Comparison of ENCODE assay signal across 8 cellular contexts in genomic region chr19:52171321-52172169, GRCh38. TPM values are rescaled to one million over a fixed set of nuclear protein-coding genes. Genes with fewer than 3 reads are reported as not detected.
DNase-seq lines count a peak whose midpoint lies in the region; ATAC-seq, FAIRE-seq and TF ChIP-seq lines count a peak whose summit lies in the region.

Gene ZNF836, minus strand, starts transcription at chr19:52171621. Its CDS starts 3,549 bp downstream, at chr19:52168072.

- ATAC-seq in A549 (peak; percentile 86 to 93), GM19023 (IDR thresholded peaks at IDR 0.05; ENCODE audit: unreplicated experiment) (peak; percentile 72)

- no peaks in the 10 kb centered on the region for H3F3A ChIP-seq in OCI-LY1 (ENCODE audit: insufficient read depth, low read length)

- TF ChIP-seq EP300 in A549 (IDR thresholded peaks at IDR 0.05): no peak

- POLR2A ChIA-PET in A549 (lab: Yijun Ruan, JAX): no interaction called here

- H3K4me3 ChIP-seq in A549: peak within 1 kb of the TSS; percentile 58
- H3K4me3 ChIP-seq in OCI-LY1 (ENCODE audit: low read depth, low read length, poor library complexity, severe bottlenecking): peak within 1 kb of the TSS; percentile 91
- peak within 1 kb of the TSS; percentile 98 for H3K4me3 ChIP-seq in epithelial cell of esophagus (ENCODE audit: low read length)
- H3K4me3 ChIP-seq in mononuclear cell (ENCODE audit: low read length): peak within 1 kb of the TSS; percentile 73

- H3K9me3 ChIP-seq in A549 (peaks cover 78% of the 10 kb centered on the region), OCI-LY1 (ENCODE audit: low read length) (no peaks in the 10 kb centered on the region), mononuclear cell (ENCODE audit: low read depth, low read length) (no peaks in the 10 kb centered on the region)

- 17% methylated on average over 32 of the region's 37 CpGs for WGBS in A549 (ENCODE audit: missing lambda C conversion rate)

- TF ChIP-seq RAD21 in A549 (conservative IDR thresholded peaks at IDR 0.05 in 1 of 2, IDR thresholded peaks at IDR 0.05 in 1 of 2): no peak

- peak within 1 kb of the TSS; percentile 89 for H2AFZ ChIP-seq in OCI-LY1 (ENCODE audit: low read length)

- TF ChIP-seq CTCF in A549 (IDR thresholded peaks at IDR 0.05) (no peak), OCI-LY1 (IDR thresholded peaks at IDR 0.05; ENCODE audit: low read length) (no peak), epithelial cell of esophagus (IDR thresholded peaks at IDR 0.05; ENCODE audit: insufficient read depth, low read depth, low read length, missing control alignments) (no peak)

- H3K9ac ChIP-seq in OCI-LY1 (ENCODE audit: low read length): peak within 1 kb of the TSS; percentile 92

- H3K4me1 ChIP-seq in A549: no peaks in the 10 kb centered on the region
- H3K4me1 ChIP-seq in OCI-LY1 (ENCODE audit: insufficient read depth, low read length, severe bottlenecking): peaks cover 17% of the 10 kb centered on the region
- peaks cover 24% of the 10 kb centered on the region for H3K4me1 ChIP-seq in mononuclear cell (ENCODE audit: insufficient read depth, low read length)

- H4K20me1 ChIP-seq in OCI-LY1 (ENCODE audit: insufficient read depth, low read length): no peaks in the 10 kb centered on the region

- FAIRE-seq in A549 (lab: Jason Lieb, UNC): no peak

- CTCF ChIA-PET in A549 (lab: Yijun Ruan, JAX): no interaction called here

- DNase-seq in A549 (ENCODE audit: low read depth in 1 of 2, low spot score in 1 of 2): peak; percentile 54 to 69
- DNase-seq in HPDE6-E6E7 (ENCODE audit: extremely low spot score): peak; percentile 81
- DNase-seq in activated CD8-positive, alpha-beta memory T cell treated with anti-CD3 and anti-CD28 coated beads, Interleukin-2, amount 50 U/mL, for 48 hours: peak; percentile 92
- peak; percentile 87 for DNase-seq in epithelial cell of esophagus (ENCODE audit: low read depth)
- DNase-seq in stimulated activated CD8-positive, alpha-beta memory T cell treated with anti-CD3 and anti-CD28 coated beads, Interleukin-2, amount 100 ng/mL, for 1 hour (ENCODE audit: low read depth in 2 of 2): peak; percentile 77 to 85

- H3K27ac ChIP-seq in A549 (peak within 1 kb of the TSS; percentile 56 to 70), OCI-LY1 (ENCODE audit: low read depth, low read length, poor library complexity, severe bottlenecking) (peak within 1 kb of the TSS; percentile 51)

- H3K27me3 ChIP-seq in OCI-LY1 (ENCODE audit: insufficient read depth, low read length) (no peaks in the 10 kb centered on the region), mononuclear cell (ENCODE audit: insufficient read depth, low read length) (no peaks in the 10 kb centered on the region)

- H3K9me2 ChIP-seq in OCI-LY1 (ENCODE audit: low read depth, low read length): no peaks in the 10 kb centered on the region

- no peak for TF ChIP-seq POLR2A in A549 (IDR thresholded peaks at IDR 0.05; ENCODE audit: low read length)

- no peaks in the 10 kb centered on the region for H3K79me2 ChIP-seq in OCI-LY1 (ENCODE audit: insufficient read depth, low read length)

- H3K36me3 ChIP-seq in OCI-LY1 (ENCODE audit: insufficient read depth, low read length): peaks cover 32% of the 10 kb centered on the region

- H3K4me2 ChIP-seq in A549 (peak within 1 kb of the TSS; percentile 80), OCI-LY1 (ENCODE audit: low read length) (peak within 1 kb of the TSS; percentile 89)

TF ChIP-seq in A549, 52 proteins besides CTCF, POLR2A, EP300 and RAD21:
- TF ChIP-seq HOXA7 (CRISPR knock-in tag; IDR thresholded peaks at IDR 0.05): no peak
- no peak for TF ChIP-seq ATOH8 (CRISPR knock-in tag; IDR thresholded peaks at IDR 0.05; ENCODE audit: low read depth)
- no peak for TF ChIP-seq HEYL (CRISPR knock-in tag; IDR thresholded peaks at IDR 0.05)
- no peak for TF ChIP-seq MAX (IDR thresholded peaks at IDR 0.05)
- TF ChIP-seq ESRRA (IDR thresholded peaks at IDR 0.05; ENCODE audit: borderline replicate concordance, low read length): no peak
- TF ChIP-seq RARB (CRISPR knock-in tag; IDR thresholded peaks at IDR 0.05): no peak
- no peak for TF ChIP-seq ZFP36 (IDR thresholded peaks at IDR 0.05; ENCODE audit: borderline replicate concordance, partially characterized antibody)
- TF ChIP-seq HES2 (IDR thresholded peaks at IDR 0.05): no peak
- TF ChIP-seq FOSB (CRISPR knock-in tag; IDR thresholded peaks at IDR 0.05): no peak
- TF ChIP-seq HDAC2 (IDR thresholded peaks at IDR 0.05): no peak
- TF ChIP-seq MAFK (IDR thresholded peaks at IDR 0.05; ENCODE audit: partially characterized antibody): no peak
- TF ChIP-seq HOXB5 (CRISPR knock-in tag; IDR thresholded peaks at IDR 0.05): no peak
- TF ChIP-seq NR3C1 (IDR thresholded peaks at IDR 0.05): no peak
- no peak for TF ChIP-seq FOXS1 (CRISPR knock-in tag; IDR thresholded peaks at IDR 0.05)
- TF ChIP-seq ZSCAN20 (CRISPR knock-in tag; IDR thresholded peaks at IDR 0.05): no peak
- no peak for TF ChIP-seq CBX2 (IDR thresholded peaks at IDR 0.05; ENCODE audit: borderline replicate concordance, low read depth)
- no peak for TF ChIP-seq EHMT2 (IDR thresholded peaks at IDR 0.05; ENCODE audit: low read depth)
- no peak for TF ChIP-seq KDM5A (IDR thresholded peaks at IDR 0.05)
- no peak for TF ChIP-seq SREBF2 (IDR thresholded peaks at IDR 0.05)

RNA-seq across cellular contexts. Expression of gene ZNF836, which starts in this region (rescaled TPM):
- polyA plus RNA-seq in A549 (2011; rRNA removed) (0.83 and 0.85 TPM in 2 replicates), A549 (2017; fragmentation: RNase III; extraction: RNeasy Plus Mini Kit Qiagen cat#74134 plus additional on column Dnase treatment) (0.50 to 0.81 TPM (median 0.76 TPM) in 3 replicates)
- 0.36 and 0.41 TPM in 2 replicates for polyA plus RNA-seq in A549 (2012; cell fraction: cytosol; rRNA removed)
- 0.21 and 0.52 TPM in 2 replicates for polyA plus RNA-seq in A549 (2012; cell fraction: nucleus; rRNA removed)
- polyA minus RNA-seq in A549 (2011; rRNA and poly(A)+ RNA removed): 0.19 and 1.0 TPM in 2 replicates
- 12.3 TPM for total RNA-seq in mononuclear cell

Comparison
In these comparisons a context has a peak if more than half of its experiments do, and no peak if none do; other contexts are left out.
1. Peak in every context shown above with its lines: DNase-seq, ATAC-seq, H3K4me3 ChIP-seq and H3K27ac ChIP-seq.